24 cellular contexts compared by ENCODE assay signal in the genomic region with DNA sequence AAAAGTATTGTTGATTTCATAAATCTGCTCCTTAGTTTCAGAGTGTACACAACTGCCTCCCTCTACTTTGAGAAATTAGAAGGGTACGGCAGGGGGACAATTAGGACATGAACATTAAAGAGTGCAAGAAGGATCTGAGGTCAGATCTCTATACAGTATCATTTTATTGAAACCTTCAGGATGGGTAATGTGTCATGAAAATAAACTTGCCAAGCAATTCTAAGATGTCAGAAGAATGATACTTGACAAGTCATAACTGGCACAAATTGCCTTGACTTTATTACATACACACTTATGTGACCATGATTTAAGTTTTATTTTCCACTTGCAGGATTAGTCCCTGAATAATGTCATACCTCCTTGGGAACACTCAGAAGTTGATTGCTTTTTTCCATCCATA.
DNase-seq lines count a peak whose midpoint lies in the region; ATAC-seq and TF ChIP-seq lines count a peak whose summit lies in the region.
"Had no signal": no experiment of that assay in that cellular context is flagged by ENCODE, and none has a peak within 500 bp of the region (broad histone marks: within the 10 kb centered on the region; RNA-seq: fewer than 3 reads in every experiment).

No MANE protein-coding gene starts in this region.

- POLR2A ChIA-PET in Panc1 (lab: Charles Lee) = no interaction called here
- POLR2A ChIA-PET in CD8-positive, alpha-beta memory T cell (lab: Charles Lee) = no interaction called here

- H3K27me3 Mint-ChIP-seq in activated T-cell treated with anti-CD3 and anti-CD28 coated beads, Interleukin-2, amount 50 U/mL, for 24 hours = no peaks in the 10 kb centered on the region
- H3K27me3 Mint-ChIP-seq in CD8-positive, alpha-beta memory T cell = no peaks in the 10 kb centered on the region

- TF ChIP-seq CTCF in Panc1 (IDR thresholded peaks at IDR 0.05) (no peak), dorsolateral prefrontal cortex (IDR thresholded peaks at IDR 0.05 in 54 of 56, conservative IDR thresholded peaks at IDR 0.05 in 2 of 56; ENCODE audit: low read depth in 1 of 56, partially characterized antibody in 56 of 56) (no peak)

- H3K4me1 ChIP-seq in Panc1 (ENCODE audit: control insufficient read depth, insufficient read depth, low read length) (peaks cover 38% of the 10 kb centered on the region), skeletal muscle tissue (ENCODE audit: control insufficient read depth in 3 of 3, insufficient read depth in 3 of 3, low read length in 3 of 3) (peaks cover 39 to 48% (median 44%) of the 10 kb centered on the region in 3 donors)
- H3K4me1 ChIP-seq in CD8-positive, alpha-beta memory T cell (ENCODE audit: insufficient read depth, low read length) = peaks cover 8% of the 10 kb centered on the region

- H3K27ac ChIP-seq in Panc1 (ENCODE audit: low read length) (0 out of 2 replicates have a peak overlapping the region, but pooled peaks have one; percentile 2), dorsolateral prefrontal cortex (peak overlapping the region in 56 of 59 donors; percentile 56 to 94 (median 87)), skeletal muscle tissue (ENCODE audit: low read depth, low read length) (peak overlapping the region; percentile 14)
- no peak overlapping the region for H3K27ac ChIP-seq in CD8-positive, alpha-beta memory T cell (ENCODE audit: low read depth, low read length)

- H3K27ac Mint-ChIP-seq in activated T-cell treated with anti-CD3 and anti-CD28 coated beads, Interleukin-2, amount 50 U/mL, for 24 hours = peak overlapping the region; percentile 62
- H3K27ac Mint-ChIP-seq in CD8-positive, alpha-beta memory T cell = peak overlapping the region in 2 of 8 donors; percentile 15 to 28

- H3K9ac ChIP-seq in skeletal muscle tissue (ENCODE audit: low read depth in 1 of 3, low read length in 3 of 3) = no peak overlapping the region

- no peak for DNase-seq in activated T-cell treated with anti-CD3 and anti-CD28 coated beads, Interleukin-2, amount 50 U/mL, for 24 hours
- DNase-seq in activated T-cell treated with anti-CD3 and anti-CD28 coated beads for 4 hours (no peak), Panc1 (ENCODE audit: low read depth, low spot score) (no peak), dorsolateral prefrontal cortex (no peak)
- no peak for DNase-seq in CD8-positive, alpha-beta memory T cell
- DNase-seq: activated CD4-positive, CD25-positive, alpha-beta regulatory T cell; activated effector memory CD4-positive, alpha-beta T cell treated with anti-CD3 and anti-CD28 coated beads, Interleukin-2, amount 50 U/mL, for 16 hours; amniotic stem cell; BE2C; Calu3; effector memory CD4-positive, alpha-beta T cell; esophagus squamous epithelium; left colon; midbrain; NCI-H187; NCI-H446 treated with DMSO at 0.1 percent for 48 hours; NK-92 treated with Interleukin-12 subunit alpha and Interleukin-12 subunit beta, amount 100 ng/mL, for 24 hours; spleen; substantia nigra had no signal

- CTCF ChIA-PET in Panc1 (lab: Charles Lee) = no interaction called here
- CTCF ChIA-PET in CD8-positive, alpha-beta memory T cell (lab: Charles Lee) = no interaction called here

- in situ Hi-C loops in Panc1 (cut with HindIII; ENCODE audit: low pct_unique_long_range_greater_than_20kb, low sequenced_read_pairs) = no loop called here

- H3K9me3 ChIP-seq in Panc1 (ENCODE audit: control insufficient read depth, insufficient read depth, low read depth, low read length) = no peaks in the 10 kb centered on the region
- no peaks in the 10 kb centered on the region for H3K9me3 ChIP-seq in skeletal muscle tissue (ENCODE audit: control insufficient read depth in 3 of 3, low read length in 3 of 3)
- H3K9me3 ChIP-seq in CD8-positive, alpha-beta memory T cell (ENCODE audit: low read length) = no peaks in the 10 kb centered on the region
- H3K9me3 ChIP-seq: A549, BE2C, esophagus squamous epithelium, HAP-1, spleen had no signal

- ATAC-seq in Panc1 (no peak), HG03457 (IDR thresholded peaks at IDR 0.05; ENCODE audit: unreplicated experiment) (no peak), HG02623 (IDR thresholded peaks at IDR 0.05; ENCODE audit: unreplicated experiment) (no peak)
- ATAC-seq: A549, left colon had no signal

- H3K4me3 ChIP-seq in Panc1 (ENCODE audit: low read depth in 2 of 2, low read length in 2 of 2) = no peak overlapping the region
- no peak overlapping the region for H3K4me3 ChIP-seq in dorsolateral prefrontal cortex
- H3K4me3 ChIP-seq in skeletal muscle tissue (ENCODE audit: low read length in 3 of 3) = no peak overlapping the region
- no peak overlapping the region for H3K4me3 ChIP-seq in CD8-positive, alpha-beta memory T cell (ENCODE audit: low read length)
- H3K4me3 ChIP-seq: A549, esophagus squamous epithelium, HAP-1, spleen had no signal

- H3K27me3 ChIP-seq in Panc1 (ENCODE audit: control insufficient read depth, insufficient read depth, low read length) (no peaks in the 10 kb centered on the region), dorsolateral prefrontal cortex (no peaks in the 10 kb centered on the region), skeletal muscle tissue (ENCODE audit: control insufficient read depth in 3 of 3, insufficient read depth in 3 of 3, low read length in 3 of 3) (no peaks in the 10 kb centered on the region)
- no peaks in the 10 kb centered on the region for H3K27me3 ChIP-seq in CD8-positive, alpha-beta memory T cell (ENCODE audit: insufficient read depth, low read length, poor library complexity, severe bottlenecking)
- H3K27me3 ChIP-seq: BE2C, esophagus squamous epithelium, spleen had no signal

- no peak overlapping the region for H3K4me3 Mint-ChIP-seq in activated T-cell treated with anti-CD3 and anti-CD28 coated beads, Interleukin-2, amount 50 U/mL, for 24 hours
- no peak overlapping the region for H3K4me3 Mint-ChIP-seq in CD8-positive, alpha-beta memory T cell

- H3K9me3 Mint-ChIP-seq in activated T-cell treated with anti-CD3 and anti-CD28 coated beads, Interleukin-2, amount 50 U/mL, for 24 hours = no peaks in the 10 kb centered on the region
- no peaks in the 10 kb centered on the region for H3K9me3 Mint-ChIP-seq in CD8-positive, alpha-beta memory T cell

- H3K36me3 ChIP-seq in Panc1 (ENCODE audit: control insufficient read depth, insufficient read depth, low read length) (no peaks in the 10 kb centered on the region), skeletal muscle tissue (ENCODE audit: control insufficient read depth in 3 of 3, insufficient read depth in 3 of 3, low read length in 3 of 3) (peaks cover 0 to 5% (median 2%) of the 10 kb centered on the region in 3 donors)
- H3K36me3 ChIP-seq in CD8-positive, alpha-beta memory T cell (ENCODE audit: insufficient read depth, low read length) = no peaks in the 10 kb centered on the region
- H3K36me3 ChIP-seq: BE2C had no signal

- intact Hi-C loops in Panc1 (cut with micrococcal nuclease; ENCODE audit: unreplicated experiment) = no loop called here
- intact Hi-C loops in dorsolateral prefrontal cortex (cut with DNase I) = no loop called here

- H3K36me3 Mint-ChIP-seq in activated T-cell treated with anti-CD3 and anti-CD28 coated beads, Interleukin-2, amount 50 U/mL, for 24 hours (ENCODE audit: low read depth) = peaks cover 23% of the 10 kb centered on the region
- H3K36me3 Mint-ChIP-seq in CD8-positive, alpha-beta memory T cell = peaks cover 2 to 6% (median 4%) of the 10 kb centered on the region in 3 donors

- BruUV-seq in Panc1 (replicated peaks; lab: Mats Ljungman, UMichigan) = no TSS peak

- H3K4me1 Mint-ChIP-seq in activated T-cell treated with anti-CD3 and anti-CD28 coated beads, Interleukin-2, amount 50 U/mL, for 24 hours (ENCODE audit: low read depth) = peaks cover 55% of the 10 kb centered on the region
- peaks cover 7 to 16% (median 14%) of the 10 kb centered on the region in 3 donors for H3K4me1 Mint-ChIP-seq in CD8-positive, alpha-beta memory T cell
